ENCODE assay signal across 11 cellular contexts in the genomic region with DNA sequence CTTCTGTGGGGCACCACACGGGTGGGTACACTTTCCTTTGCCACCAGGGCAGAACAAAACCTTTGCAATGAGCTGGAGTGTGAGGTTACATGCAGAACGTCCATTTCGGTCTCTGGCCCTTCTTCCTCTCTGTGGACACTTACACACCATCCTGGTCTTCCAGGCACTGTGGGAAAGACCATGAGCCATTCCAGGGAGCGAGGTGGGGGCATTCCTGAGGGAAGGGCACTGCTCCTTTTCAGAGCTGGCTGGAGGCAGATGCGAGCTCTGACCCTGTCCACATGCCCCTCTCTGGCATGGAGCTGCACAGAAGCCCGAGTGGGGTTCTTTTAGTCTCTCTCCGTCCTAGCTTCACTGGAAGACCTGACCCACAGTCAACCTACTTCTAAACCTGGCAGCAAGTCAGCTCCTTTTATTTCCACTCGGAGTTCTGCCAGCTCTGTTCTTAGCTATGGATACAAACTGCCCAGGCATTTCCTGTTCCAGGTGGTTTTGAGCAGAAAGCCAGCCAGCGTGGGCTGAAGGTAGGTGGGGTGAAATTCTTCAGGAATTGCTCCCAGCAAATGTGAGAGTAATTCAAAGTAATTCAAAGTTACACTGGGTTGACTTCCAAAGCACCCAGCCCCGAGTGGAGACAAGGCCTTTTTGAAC.
A peak's percentile ranks its signal among the peaks of the same experiment; 100 is the strongest.
DNase-seq lines count a peak whose midpoint lies in the region; ATAC-seq and TF ChIP-seq lines count a peak whose summit lies in the region.
"Had no signal": no experiment of that assay in that cellular context is flagged by ENCODE, and none has a peak within 500 bp of the region (broad histone marks: within the 10 kb centered on the region; RNA-seq: fewer than 3 reads in every experiment).

No MANE protein-coding gene starts in this region.

- no peak for TF ChIP-seq CTCF in epithelial cell of proximal tubule (conservative IDR thresholded peaks at IDR 0.05; ENCODE audit: low read depth, low read length)
- no peak for TF ChIP-seq CTCF in progenitor cell of endocrine pancreas (IDR thresholded peaks at IDR 0.05; ENCODE audit: unreplicated experiment)

- no peak overlapping the region for H3K4me3 ChIP-seq in epithelial cell of proximal tubule (ENCODE audit: low read depth, low read length)

- H3K27me3 Mint-ChIP-seq in progenitor cell of endocrine pancreas, result peaks cover 29% of the 10 kb centered on the region

- H3K4me3 Mint-ChIP-seq in progenitor cell of endocrine pancreas (ENCODE audit: low read depth), result no peak overlapping the region

- H3K27ac Mint-ChIP-seq in progenitor cell of endocrine pancreas, result no peak overlapping the region

- no peaks in the 10 kb centered on the region for H3K9me3 Mint-ChIP-seq in progenitor cell of endocrine pancreas (ENCODE audit: low read depth)

- peak; percentile 66 for DNase-seq in A172 (ENCODE audit: low spot score)
- DNase-seq in NCI-H226, result peak; percentile 99
- peak; percentile 30 for DNase-seq in epithelial cell of proximal tubule (ENCODE audit: low read depth)
- DNase-seq in midbrain (lab: John Stamatoyannopoulos, UW), result peak; percentile 38
- no peak for DNase-seq in UCSD-AML1 (lab: John Stamatoyannopoulos, UW; ENCODE audit: unreplicated experiment)
- DNase-seq in progenitor cell of endocrine pancreas (ENCODE audit: low spot score, unreplicated experiment), result no peak
- DNase-seq: DMS53; NCI-H1694 treated with DMSO at 0.1 percent for 48 hours; stimulated activated naive CD4-positive, alpha-beta T cell had no signal

- no peaks in the 10 kb centered on the region for H3K4me1 Mint-ChIP-seq in progenitor cell of endocrine pancreas (ENCODE audit: low read depth)

- no peaks in the 10 kb centered on the region for H3K36me3 Mint-ChIP-seq in progenitor cell of endocrine pancreas (ENCODE audit: insufficient read depth)

- ATAC-seq in HG03095 (IDR thresholded peaks at IDR 0.05; ENCODE audit: unreplicated experiment) (no peak), GM18498 (IDR thresholded peaks at IDR 0.05; ENCODE audit: unreplicated experiment) (no peak)

Comparison
In these comparisons a context has a peak if more than half of its experiments do, and no peak if none do; other contexts are left out.
1. DNase-seq: peak in A172 (single experiment), NCI-H226 (single experiment), epithelial cell of proximal tubule (single experiment) and midbrain (single experiment); none in UCSD-AML1 (single experiment) and progenitor cell of endocrine pancreas (single experiment).